Comparison of ENCODE assay signal across 9 cellular contexts in the genomic region with DNA sequence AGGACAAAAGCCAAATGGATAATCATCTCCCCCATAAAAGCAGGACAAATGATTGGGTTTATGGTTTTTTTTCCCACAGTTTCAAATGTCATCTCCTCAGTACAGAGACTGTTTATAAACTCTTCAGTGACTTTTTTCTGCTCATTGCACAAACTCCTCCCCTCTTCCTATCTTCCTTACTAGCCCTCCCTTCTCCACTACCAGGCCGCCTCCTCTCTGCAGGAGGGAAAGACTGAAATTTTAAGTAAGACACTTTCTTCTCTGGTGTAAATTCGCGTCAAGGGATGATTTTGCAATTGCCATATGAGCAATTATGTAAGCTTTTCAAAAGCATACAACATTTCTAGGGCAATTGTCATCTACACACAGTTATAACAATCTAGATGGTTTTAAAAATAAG.
DNase-seq lines count a peak whose midpoint lies in the region; ATAC-seq lines count a peak whose summit lies in the region.
"Had no signal": no experiment of that assay in that cellular context is flagged by ENCODE, and none has a peak within 500 bp of the region (broad histone marks: within the 10 kb centered on the region; RNA-seq: fewer than 3 reads in every experiment).

No MANE protein-coding gene starts in this region.

- no peak for ATAC-seq in HG02970 (IDR thresholded peaks at IDR 0.05; ENCODE audit: low FRiP score, unreplicated experiment)
- no peak for ATAC-seq in GM18502 (IDR thresholded peaks at IDR 0.05; ENCODE audit: poor library complexity, unreplicated experiment)

- peak; percentile 27 for DNase-seq in NCI-H146 (lab: John Stamatoyannopoulos, UW)
- DNase-seq in NCI-H146 treated with DMSO at 0.1 percent for 48 hours (lab: John Stamatoyannopoulos, UW; ENCODE audit: unreplicated experiment), result no peak
- peak; percentile 72 for DNase-seq in NCI-H69 (lab: John Stamatoyannopoulos, UW)
- peak; percentile 91 for DNase-seq in fibroblast of gingiva (ENCODE audit: low read depth)
- peak; percentile 43 for DNase-seq in skeletal muscle cell (ENCODE audit: low read depth)
- DNase-seq in COLO668 (lab: John Stamatoyannopoulos, UW; ENCODE audit: unreplicated experiment), result no peak
- DNase-seq: GOT3 had no signal

- H3K4me3 ChIP-seq in skeletal muscle cell (ENCODE audit: low read depth, low read length), result no peak overlapping the region

Comparison
In these comparisons a context has a peak if more than half of its experiments do, and no peak if none do; other contexts are left out.
1. DNase-seq: peak in NCI-H146 (single experiment), NCI-H69 (single experiment), fibroblast of gingiva (single experiment) and skeletal muscle cell (single experiment); none in NCI-H146 treated with DMSO at 0.1 percent for 48 hours (single experiment) and COLO668 (single experiment).